7 cellular contexts compared by ENCODE assay signal in genomic region chr6:19822134-19822533, GRCh38.
"Had no signal": no experiment of that assay in that cellular context is flagged by ENCODE, and none has a peak within 500 bp of the region (broad histone marks: within the 10 kb centered on the region; RNA-seq: fewer than 3 reads in every experiment).

No MANE protein-coding gene starts in this region.

- H3K4me3 Mint-ChIP-seq: IgD-negative memory B cell had no signal

- H3K36me3 Mint-ChIP-seq: IgD-negative memory B cell had no signal

- H3K4me1 Mint-ChIP-seq: IgD-negative memory B cell had no signal

- ATAC-seq: HCT116, HepG2 had no signal

- DNase-seq: GM23248, GOT3, H7 had no signal

- H3K9me3 ChIP-seq: HAP-1 had no signal

- H3K4me3 ChIP-seq: GM23248, HAP-1 had no signal

- H3K36me3 ChIP-seq: HAP-1 had no signal

- H3K4me1 ChIP-seq: HAP-1 had no signal

- H3K27ac ChIP-seq: GM23248 had no signal
